8 cellular contexts compared by ENCODE assay signal in the genomic region with DNA sequence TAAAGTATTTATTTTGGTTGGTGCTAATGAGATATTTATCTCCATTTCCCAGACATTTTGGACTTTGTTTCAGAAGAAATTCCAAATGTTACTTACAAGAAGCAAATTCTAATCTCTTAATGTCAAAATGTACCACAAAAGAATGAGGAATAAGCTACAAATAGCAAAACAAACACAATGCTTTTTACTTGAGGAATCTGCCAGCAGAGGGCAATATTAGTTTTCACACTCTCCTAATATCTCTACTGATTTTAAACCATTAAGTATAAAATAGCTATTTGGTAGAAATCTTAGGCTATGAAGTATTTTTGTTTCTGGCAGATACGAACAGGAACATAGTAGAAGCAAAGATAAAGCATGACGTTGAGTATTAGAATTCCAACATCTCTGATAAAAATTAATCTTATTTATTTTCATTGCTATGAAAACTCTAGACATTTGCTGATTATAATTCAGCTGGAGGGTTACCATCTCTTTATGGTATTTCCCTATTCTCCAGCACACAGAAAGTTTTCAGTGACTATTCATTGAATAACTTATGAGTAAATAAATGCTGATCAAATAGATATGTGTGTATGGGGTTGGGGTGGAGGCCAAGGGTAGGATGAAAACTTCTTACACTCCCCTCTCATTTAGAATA. TPM values are rescaled to one million over a fixed set of nuclear protein-coding genes. Genes with fewer than 3 reads are reported as not detected.
A peak's percentile ranks its signal among the peaks of the same experiment; 100 is the strongest.
DNase-seq lines count a peak whose midpoint lies in the region; ATAC-seq, FAIRE-seq and TF ChIP-seq lines count a peak whose summit lies in the region.

No MANE protein-coding gene starts in this region.

- H3K79me1 ChIP-seq in H1 (ENCODE audit: low read depth, low read length): no peaks in the 10 kb centered on the region

- TF ChIP-seq RAD21 in H1 (IDR thresholded peaks at IDR 0.05 in 1 of 2, conservative IDR thresholded peaks at IDR 0.05 in 1 of 2; ENCODE audit: low read depth in 2 of 2, low read length in 2 of 2): peak in 1 of 2 experiments; percentile 55; a peak in 3 of 4 replicates

- no peak overlapping the region for H3K4me2 ChIP-seq in H1 (ENCODE audit: insufficient read depth in 1 of 2, low read depth in 2 of 2, low read length in 2 of 2)

- no peak overlapping the region for H3K27ac ChIP-seq in H1 (ENCODE audit: low read depth, low read length)

- no peaks in the 10 kb centered on the region for H4K20me1 ChIP-seq in H1 (replicated peaks in 1 of 2; ENCODE audit: control insufficient read depth in 1 of 2, insufficient read depth in 2 of 2, low read length in 2 of 2)

- CTCF ChIA-PET in H1 (lab: Charles Lee; ENCODE audit: partially characterized antibody): interaction anchor here (0.6 to 4.0 kb wide), 46 partner anchors 9 to 1557 kb away, joined by 3 to 42 read pairs (median 4); a partner anchor contains a TSS

- no peaks in the 10 kb centered on the region for H3K36me3 Mint-ChIP-seq in neural crest cell (ENCODE audit: low read depth)

- H4K91ac ChIP-seq in H1 (replicated peaks; ENCODE audit: insufficient read length, low read length): no peak overlapping the region

- FAIRE-seq in H1 (lab: Jason Lieb, UNC): no peak

- ATAC-seq in HG03565 (IDR thresholded peaks at IDR 0.05; ENCODE audit: unreplicated experiment): no peak

- no peak overlapping the region for H3K14ac ChIP-seq in H1 (ENCODE audit: insufficient read length)

- no peaks in the 10 kb centered on the region for H3K79me2 ChIP-seq in H1 (ENCODE audit: control insufficient read depth in 1 of 2, insufficient read depth in 2 of 2, low read length in 2 of 2)

- no peak overlapping the region for H2BK5ac ChIP-seq in H1 (ENCODE audit: low read depth, low read length)

- H3K9me3 ChIP-seq in H1 (ENCODE audit: insufficient read depth in 2 of 2, low read depth in 1 of 2, low read length in 1 of 2): no peaks in the 10 kb centered on the region

- no peak for TF ChIP-seq EP300 in H1 (IDR thresholded peaks at IDR 0.05; ENCODE audit: borderline replicate concordance in 1 of 2, low read depth in 2 of 2, low read length in 2 of 2)

- no peak overlapping the region for H3K56ac ChIP-seq in H1 (replicated peaks; ENCODE audit: insufficient read length, low read depth, low read length)

- H2AFZ ChIP-seq in H1 (ENCODE audit: low read length): no peak overlapping the region

- no peak overlapping the region for H2BK120ac ChIP-seq in H1 (replicated peaks; ENCODE audit: low read depth, low read length)

- H2BK12ac ChIP-seq in H1 (ENCODE audit: low read depth, low read length): no peak overlapping the region

- H2AK5ac ChIP-seq in H1 (ENCODE audit: low read depth, low read length): no peak overlapping the region

- H3K4me3 Mint-ChIP-seq in neural crest cell: no peak overlapping the region

- no peaks in the 10 kb centered on the region for H3K4me1 ChIP-seq in H1 (replicated peaks in 1 of 4; ENCODE audit: control insufficient read depth in 3 of 4, insufficient read depth in 4 of 4, low read length in 3 of 4)

- H3K9me3 Mint-ChIP-seq in neural crest cell: no peaks in the 10 kb centered on the region

- no peak overlapping the region for H3K27ac Mint-ChIP-seq in neural crest cell (ENCODE audit: unreplicated experiment)

- no peaks in the 10 kb centered on the region for H3K4me1 Mint-ChIP-seq in neural crest cell

- no peak overlapping the region for H3K23ac ChIP-seq in H1 (ENCODE audit: insufficient read length)

- H2BK20ac ChIP-seq in H1 (ENCODE audit: low read length): no peak overlapping the region

- TF ChIP-seq POLR2A in H1 (IDR thresholded peaks at IDR 0.05; ENCODE audit: control extremely low read depth in 1 of 2, low read depth in 2 of 2, low read length in 2 of 2): no peak

- H3K23me2 ChIP-seq in H1 (ENCODE audit: low read depth, low read length): no peaks in the 10 kb centered on the region

- POLR2A ChIA-PET in H1 (lab: Charles Lee; ENCODE audit: partially characterized antibody): interaction anchor here (1.8 kb wide), 1 partner anchor 13 kb away, joined by 4 read pairs; a partner anchor contains a TSS

- no peaks in the 10 kb centered on the region for H3K36me3 ChIP-seq in H1 (ENCODE audit: control insufficient read depth in 2 of 4, insufficient read depth in 4 of 4, low read length in 3 of 4)

- DNase-seq in GM12864 (ENCODE audit: low read depth) (no peak), NCI-H2227 (lab: John Stamatoyannopoulos, UW; ENCODE audit: unreplicated experiment) (peak; percentile 1), H1 (ENCODE audit: low read depth in 1 of 2, low spot score in 2 of 2) (no peak), neural crest cell (ENCODE audit: low read depth, low spot score) (no peak), NCI-H226 (no peak), SHP77 treated with DMSO at 0.1 percent for 48 hours (lab: John Stamatoyannopoulos, UW) (no peak), AG20443 (ENCODE audit: low spot score) (no peak)

- H4K8ac ChIP-seq in H1 (ENCODE audit: extremely low read depth, insufficient read depth, low read length): no peak overlapping the region

- no peaks in the 10 kb centered on the region for H3K27me3 ChIP-seq in H1 (replicated peaks in 1 of 4; ENCODE audit: control insufficient read depth in 3 of 4, extremely low read depth in 1 of 4, insufficient read depth in 3 of 4, low read length in 3 of 4)

- no peak overlapping the region for H2BK15ac ChIP-seq in H1 (ENCODE audit: low read length)

- no peaks in the 10 kb centered on the region for H3K27me3 Mint-ChIP-seq in neural crest cell (ENCODE audit: low read depth)

- TF ChIP-seq CTCF in GM12864 (IDR thresholded peaks at IDR 0.05; ENCODE audit: low read depth, low read length, missing control alignments): peak; percentile 29
- peak in 2 of 3 experiments; percentile 13 to 42; a peak in 2 of 4 replicates for TF ChIP-seq CTCF in H1 (IDR thresholded peaks at IDR 0.05; ENCODE audit: control extremely low read depth in 1 of 3, insufficient read depth in 1 of 3, low read depth in 1 of 3, low read length in 3 of 3)
- TF ChIP-seq CTCF in neural crest cell (conservative IDR thresholded peaks at IDR 0.05): peak; percentile 73

- H4K5ac ChIP-seq in H1 (ENCODE audit: insufficient read length, low read depth, low read length): no peak overlapping the region

- no peak overlapping the region for H3K18ac ChIP-seq in H1 (ENCODE audit: extremely low read depth, low read length)

- H3K4me3 ChIP-seq in GM12864 (ENCODE audit: low read depth, low read length) (no peak overlapping the region), H1 (ENCODE audit: extremely low read depth in 1 of 4, insufficient read depth in 2 of 4, low read depth in 3 of 4, low read length in 4 of 4) (no peak overlapping the region)

- H3K9ac ChIP-seq in H1 (replicated peaks in 1 of 4; ENCODE audit: extremely low read depth in 1 of 4, low read depth in 3 of 4, low read length in 3 of 4): no peak overlapping the region

- H3K4ac ChIP-seq in H1 (replicated peaks; ENCODE audit: insufficient read length, low read depth, low read length): no peak overlapping the region

- 59% methylated on average over 2 of the region's 2 CpGs; no CpG with 5 or more reads in 1 of the 2 experiments for WGBS in H1 (ENCODE audit: extremely low coverage in 1 of 2, insufficient coverage in 1 of 2, insufficient read length in 1 of 2, insufficient replicate concordance in 2 of 2, low coverage in 1 of 2, low lambda C conversion rate in 2 of 2, missing lambda C conversion rate in 1 of 2), 2 experiments

TF ChIP-seq in H1, 55 proteins besides CTCF, POLR2A, EP300 and RAD21:
- TF ChIP-seq CHD2 (IDR thresholded peaks at IDR 0.05; ENCODE audit: low read length): no peak
- TF ChIP-seq HDAC2 (IDR thresholded peaks at IDR 0.05; ENCODE audit: borderline replicate concordance in 1 of 2, low read depth in 2 of 2, low read length in 2 of 2): no peak

RNA-seq across cellular contexts. Expression of a gene that starts 13.4 kb away (rescaled TPM):
- 14.4 and 14.6 TPM in 2 replicates for total RNA-seq in H1 (2021; fragmentation: NEBNext Ultra II Directional; extraction: Animal tissue kit (Norgen Biotek cat#: 25700))
- 9.0 and 13.8 TPM in 2 replicates for polyA plus RNA-seq in H1 (2011; rRNA removed)
- polyA plus RNA-seq in H1 (2011; cell fraction: cytosol; rRNA removed): 15.4 TPM
- polyA plus RNA-seq in H1 (2011; cell fraction: nucleus; rRNA removed): 28.7 TPM
- polyA plus RNA-seq in H1 (2012, experiment 1 of 2): 10.9 to 12.7 TPM (median 11.7 TPM) in 4 replicates
- polyA plus RNA-seq in H1 (2012, experiment 2 of 2): 0.21 TPM
- polyA plus RNA-seq in H1 (2013, experiment 1 of 2): 13.7 TPM
- polyA plus RNA-seq in H1 (2013, experiment 2 of 2): 9.6 TPM
- polyA minus RNA-seq in H1 (2011; rRNA and poly(A)+ RNA removed): 37.9 and 68.7 TPM in 2 replicates
- polyA minus RNA-seq in H1 (2011; cell fraction: cytosol; rRNA and poly(A)+ RNA removed): 11.5 TPM
- polyA minus RNA-seq in H1 (2011; cell fraction: nucleus; rRNA and poly(A)+ RNA removed): 36.6 TPM
- 16.6 and 18.1 TPM in 2 replicates for total RNA-seq in neural crest cell
